ENCODE assay signal across 8 cellular contexts in genomic region chr6:99520855-99521556, GRCh38. TPM values are rescaled to one million over a fixed set of nuclear protein-coding genes. Genes with fewer than 3 reads are reported as not detected.
DNase-seq lines count a peak whose midpoint lies in the region; ATAC-seq and TF ChIP-seq lines count a peak whose summit lies in the region.

No MANE protein-coding gene starts in this region.

- H3K27me3 ChIP-seq in right lobe of liver: no peaks in the 10 kb centered on the region

- H3K4me3 ChIP-seq in right lobe of liver: peak overlapping the region; percentile 68 to 74 (median 70)

- intact Hi-C loops in right lobe of liver (cut with DNase I): no loop called here

- H3K9me3 ChIP-seq in right lobe of liver: no peaks in the 10 kb centered on the region

- peaks cover 0 to 5% (median 0%) of the 10 kb centered on the region in 4 donors for H3K4me1 ChIP-seq in right lobe of liver

- H3K27ac ChIP-seq in right lobe of liver: peak overlapping the region; percentile 66 to 77 (median 76)

- peak; percentile 89 for TF ChIP-seq POLR2A in right lobe of liver (IDR thresholded peaks at IDR 0.05)

- DNase-seq in CMK (ENCODE audit: low read depth) (peak; percentile 66), NCI-H748 treated with DMSO at 0.1 percent for 48 hours (lab: John Stamatoyannopoulos, UW) (peak; percentile 76), dermis blood vessel endothelial cell (peak; percentile 92), right lobe of liver (peak; percentile 87 to 91 (median 90))
- DNase-seq in activated CD4-positive, alpha-beta T cell treated with anti-CD3 and anti-CD28 coated beads, Interleukin-2, amount 50 U/mL, for 48 hours: peak; percentile 78 to 80
- peak; percentile 35 to 57 for DNase-seq in stimulated activated CD4-positive, alpha-beta T cell treated with anti-CD3 and anti-CD28 coated beads, Interleukin-4, amount 100 ng/mL, for 4 hours

- WGBS in right lobe of liver (ENCODE audit: insufficient coverage, low coverage, low lambda C conversion rate, missing lambda C conversion rate): 0% methylated on average over 30 of the region's 45 CpGs

- no peaks in the 10 kb centered on the region for H3K36me3 ChIP-seq in right lobe of liver

- peak; percentile 80 to 86 (median 84) for TF ChIP-seq CTCF in right lobe of liver (IDR thresholded peaks at IDR 0.05)

- ATAC-seq in GM19438 (IDR thresholded peaks at IDR 0.05; ENCODE audit: low read depth, unreplicated experiment) (peak; percentile 98), HG03565 (IDR thresholded peaks at IDR 0.05; ENCODE audit: unreplicated experiment) (peak; percentile 96), right lobe of liver (peak; percentile 96 to 98 (median 96))

RNA-seq across cellular contexts. Expression of gene USP45, which starts 5.8 kb away (rescaled TPM):
- total RNA-seq in dermis blood vessel endothelial cell: 19.4 and 31.3 TPM in 2 replicates
- total RNA-seq in right lobe of liver: 1 to 10 TPM; 4.5 to 6.8 (median 5.5) TPM

RNA-seq across cellular contexts. Expression of gene CCNC, which starts 47.5 kb away (rescaled TPM):
- total RNA-seq in dermis blood vessel endothelial cell: 85.4 and 105 TPM in 2 replicates
- total RNA-seq in right lobe of liver: 10 to 100 TPM; 30.8 to 45.5 (median 36.0) TPM

Comparison
In these comparisons a context has a peak if more than half of its experiments do, and no peak if none do; other contexts are left out.
1. Peak in every context shown above with its lines: DNase-seq, ATAC-seq, H3K4me3 ChIP-seq and H3K27ac ChIP-seq.